ENCODE assay signal across 7 cellular contexts in genomic region chr6:150667977-150668716, GRCh38.
A peak's percentile ranks its signal among the peaks of the same experiment; 100 is the strongest.
DNase-seq lines count a peak whose midpoint lies in the region; ATAC-seq and TF ChIP-seq lines count a peak whose summit lies in the region.

No MANE protein-coding gene starts in this region.

- H3K27ac Mint-ChIP-seq in H9 (no peak overlapping the region; a peak in 1 of 7 replicates), endodermal cell (peak overlapping the region; percentile 11)

- H3K9me3 Mint-ChIP-seq in H9: no peaks in the 10 kb centered on the region
- no peaks in the 10 kb centered on the region for H3K9me3 Mint-ChIP-seq in endodermal cell

- no peaks in the 10 kb centered on the region for H3K79me2 ChIP-seq in H9 (ENCODE audit: insufficient read depth, low read length)

- no peaks in the 10 kb centered on the region for H3K36me3 Mint-ChIP-seq in H9 (ENCODE audit: insufficient read depth in 1 of 3, low read depth in 3 of 3)
- H3K36me3 Mint-ChIP-seq in endodermal cell (ENCODE audit: low read depth): no peaks in the 10 kb centered on the region

- DNase-seq in H9 (no peak), NCI-H510A treated with DMSO at 0.1 percent for 48 hours (lab: John Stamatoyannopoulos, UW) (peak; percentile 51), endodermal cell (no peak), mesenchymal stem cell (peak; percentile 69), upper lobe of left lung (peak in 1 of 2 donors; percentile 92), NCI-H2081 treated with DMSO at 0.1 percent for 48 hours (lab: John Stamatoyannopoulos, UW) (no peak)

- H3K4me1 Mint-ChIP-seq in H9: peaks cover 4 to 6% of the 10 kb centered on the region in 2 experiments; a peak in 3 of 4 replicates
- no peaks in the 10 kb centered on the region for H3K4me1 Mint-ChIP-seq in endodermal cell

- no peaks in the 10 kb centered on the region for H3K4me1 ChIP-seq in H9 (ENCODE audit: insufficient read depth, low read length)
- no peaks in the 10 kb centered on the region for H3K4me1 ChIP-seq in endodermal cell (ENCODE audit: control insufficient read depth, insufficient read depth, low read length)
- peaks cover 1% of the 10 kb centered on the region for H3K4me1 ChIP-seq in mesenchymal stem cell (ENCODE audit: control insufficient read depth, insufficient read depth, low read depth, low read length)
- H3K4me1 ChIP-seq in upper lobe of left lung: peaks cover 18 to 35% (median 19%) of the 10 kb centered on the region in 4 donors

- H3K18ac ChIP-seq in H9 (ENCODE audit: insufficient read length, low read depth, low read length) (no peak overlapping the region), mesenchymal stem cell (ENCODE audit: low read depth in 1 of 2, low read length in 2 of 2) (no peak overlapping the region)

- H4K8ac ChIP-seq in H9 (replicated peaks; ENCODE audit: insufficient read length, low read depth, low read length): no peak overlapping the region
- no peak overlapping the region for H4K8ac ChIP-seq in mesenchymal stem cell (ENCODE audit: low read length)

- no peak overlapping the region for H2BK15ac ChIP-seq in H9 (ENCODE audit: low read depth, low read length)
- no peak overlapping the region for H2BK15ac ChIP-seq in mesenchymal stem cell (ENCODE audit: low read depth, poor library complexity, severe bottlenecking)

- H3K36me3 ChIP-seq in endodermal cell (ENCODE audit: control insufficient read depth, insufficient read depth, low read length) (no peaks in the 10 kb centered on the region), mesenchymal stem cell (ENCODE audit: control insufficient read depth in 1 of 2, insufficient read depth in 2 of 2, low read depth in 1 of 2, low read length in 2 of 2) (no peaks in the 10 kb centered on the region), upper lobe of left lung (no peaks in the 10 kb centered on the region)

- no peaks in the 10 kb centered on the region for H3K23me2 ChIP-seq in H9 (ENCODE audit: insufficient read length, low read depth, low read length, poor library complexity, severe bottlenecking)

- ATAC-seq in upper lobe of left lung (ENCODE audit: low FRiP score in 2 of 2) (peak; percentile 88 to 92), HG03025 (IDR thresholded peaks at IDR 0.05; ENCODE audit: low FRiP score, unreplicated experiment) (no peak)

- H3K56ac ChIP-seq in H9 (ENCODE audit: insufficient read length, low read depth, low read length): no peak overlapping the region

- H2BK12ac ChIP-seq in H9 (ENCODE audit: insufficient read length, low read depth, low read length) (no peak overlapping the region), mesenchymal stem cell (ENCODE audit: low read length in 2 of 2) (no peak overlapping the region)

- H3K4me3 ChIP-seq in endodermal cell (ENCODE audit: low read length): no peak overlapping the region
- no peak overlapping the region for H3K4me3 ChIP-seq in mesenchymal stem cell (ENCODE audit: insufficient read depth in 1 of 2, low read depth in 1 of 2, low read length in 2 of 2)
- H3K4me3 ChIP-seq in upper lobe of left lung: no peak overlapping the region

- no CpG with 5 or more reads among the region's 8 CpGs for WGBS in H9 (ENCODE audit: extremely low coverage, insufficient read length, low lambda C conversion rate)
- 62 to 89% methylated on average over 8 of the region's 8 CpGs for WGBS in endodermal cell (ENCODE audit: insufficient coverage in 1 of 2, insufficient read length in 1 of 2), 2 experiments
- 75% methylated on average over 8 of the region's 8 CpGs for WGBS in mesenchymal stem cell
- WGBS in upper lobe of left lung, 2 donors: 31 to 33% methylated on average over 8 of the region's 8 CpGs

- TF ChIP-seq POLR2A in upper lobe of left lung (IDR thresholded peaks at IDR 0.05): no peak

- H3K27me3 ChIP-seq in H9 (ENCODE audit: insufficient read depth, low read length) (no peaks in the 10 kb centered on the region), endodermal cell (ENCODE audit: control insufficient read depth, insufficient read depth, low read length, poor library complexity, severe bottlenecking) (no peaks in the 10 kb centered on the region), mesenchymal stem cell (ENCODE audit: control insufficient read depth in 1 of 2, insufficient read depth in 1 of 2, low read length in 2 of 2) (peaks cover 0 to 8% of the 10 kb centered on the region in 2 experiments), upper lobe of left lung (no peaks in the 10 kb centered on the region)

- H3K14ac ChIP-seq in H9 (ENCODE audit: insufficient read depth, low read length) (no peak overlapping the region), mesenchymal stem cell (ENCODE audit: low read length in 2 of 2) (no peak overlapping the region)

- peak overlapping the region; percentile 60 for H2BK20ac ChIP-seq in H9 (ENCODE audit: low read depth, low read length, poor library complexity, severe bottlenecking)

- no peak overlapping the region for H3K4ac ChIP-seq in H9 (ENCODE audit: low read depth, low read length)
- no peak overlapping the region for H3K4ac ChIP-seq in mesenchymal stem cell (ENCODE audit: low read depth in 1 of 2, low read length in 2 of 2)

- H3K79me1 ChIP-seq in H9 (ENCODE audit: insufficient read depth, low read depth, low read length, poor library complexity, severe bottlenecking) (no peaks in the 10 kb centered on the region), mesenchymal stem cell (replicated peaks; ENCODE audit: low read length, poor library complexity, severe bottlenecking) (no peaks in the 10 kb centered on the region)

- no peaks in the 10 kb centered on the region for H4K20me1 ChIP-seq in H9 (ENCODE audit: control insufficient read depth, insufficient read depth, insufficient read length)

- peaks cover 6% of the 10 kb centered on the region for H3K27me3 Mint-ChIP-seq in H9 (ENCODE audit: low read depth)
- no peaks in the 10 kb centered on the region for H3K27me3 Mint-ChIP-seq in endodermal cell (ENCODE audit: insufficient read depth)

- H3T11ph ChIP-seq in H9 (ENCODE audit: low read length): no peak overlapping the region

- no peak overlapping the region for H3K9ac ChIP-seq in H9 (ENCODE audit: extremely low read depth, insufficient read length, low read length)
- H3K9ac ChIP-seq in endodermal cell (ENCODE audit: extremely low read depth, low read length, poor library complexity, severe bottlenecking): no peak overlapping the region
- H3K9ac ChIP-seq in mesenchymal stem cell (ENCODE audit: low read length): peak overlapping the region; percentile 52

- no peak for TF ChIP-seq EP300 in upper lobe of left lung (IDR thresholded peaks at IDR 0.05)

- H2BK120ac ChIP-seq in H9 (ENCODE audit: low read depth, low read length, poor library complexity, severe bottlenecking) (no peak overlapping the region), mesenchymal stem cell (ENCODE audit: low read depth, low read length) (no peak overlapping the region)

- H2AK5ac ChIP-seq in H9 (ENCODE audit: insufficient read length, low read length): no peak overlapping the region
- no peak overlapping the region for H2AK5ac ChIP-seq in mesenchymal stem cell (ENCODE audit: low read length, severe bottlenecking)

- H3K4me2 ChIP-seq in H9 (ENCODE audit: insufficient read depth, insufficient read length, low read length) (no peak overlapping the region), mesenchymal stem cell (ENCODE audit: low read length, poor library complexity, severe bottlenecking) (no peak overlapping the region)

- H3K9me3 ChIP-seq in H9 (ENCODE audit: control insufficient read depth, low read depth, low read length) (no peaks in the 10 kb centered on the region), endodermal cell (ENCODE audit: control insufficient read depth, low read length) (no peaks in the 10 kb centered on the region), mesenchymal stem cell (ENCODE audit: control insufficient read depth, low read length) (no peaks in the 10 kb centered on the region), upper lobe of left lung (no peaks in the 10 kb centered on the region)

- no peak overlapping the region for H3K4me3 Mint-ChIP-seq in H9
- H3K4me3 Mint-ChIP-seq in endodermal cell: no peak overlapping the region

- H3K27ac ChIP-seq in H9 (ENCODE audit: insufficient read length, low read depth, low read length) (no peak overlapping the region), endodermal cell (ENCODE audit: low read depth, low read length) (peak overlapping the region; percentile 91), mesenchymal stem cell (ENCODE audit: low read length, poor library complexity, severe bottlenecking) (no peak overlapping the region), upper lobe of left lung (peak overlapping the region; percentile 43 to 81 (median 60))

- H2BK5ac ChIP-seq in H9 (ENCODE audit: insufficient read length, low read length) (no peak overlapping the region), mesenchymal stem cell (ENCODE audit: low read depth, low read length, poor library complexity, severe bottlenecking) (no peak overlapping the region)

- no peak overlapping the region for H4K91ac ChIP-seq in H9 (ENCODE audit: insufficient read length, low read depth, low read length)
- H4K91ac ChIP-seq in mesenchymal stem cell (ENCODE audit: low read length): no peak overlapping the region

- no peak overlapping the region for H3K23ac ChIP-seq in H9 (ENCODE audit: insufficient read length, low read depth, low read length)
- H3K23ac ChIP-seq in mesenchymal stem cell (ENCODE audit: low read length in 2 of 2): no peak overlapping the region

- TF ChIP-seq CTCF in H9 (conservative IDR thresholded peaks at IDR 0.05): no peak; the same call in 2 of the 3 replicates
- TF ChIP-seq CTCF in endodermal cell (conservative IDR thresholded peaks at IDR 0.05): peak; percentile 25
- peak in 2 of 6 experiments; percentile 13 to 15 for TF ChIP-seq CTCF in upper lobe of left lung (IDR thresholded peaks at IDR 0.05)

- H4K5ac ChIP-seq in H9 (ENCODE audit: insufficient read length, low read depth, low read length): no peak overlapping the region

- H2AFZ ChIP-seq in H9 (ENCODE audit: low read length) (no peak overlapping the region), mesenchymal stem cell (ENCODE audit: low read depth, low read length) (no peak overlapping the region)

Comparison
In these comparisons a context has a peak if more than half of its experiments do, and no peak if none do; other contexts are left out.
1. DNase-seq: peak in NCI-H510A treated with DMSO at 0.1 percent for 48 hours (single experiment) and mesenchymal stem cell (single experiment); none in H9 (single experiment), endodermal cell (single experiment) and NCI-H2081 treated with DMSO at 0.1 percent for 48 hours (single experiment).
2. H3K27ac ChIP-seq: peak in endodermal cell (single experiment) and upper lobe of left lung (4 of 4); none in H9 (single experiment) and mesenchymal stem cell (single experiment).